Comparison of ENCODE assay signal across 8 cellular contexts in genomic region chr15:66865622-66866611, GRCh38.
DNase-seq lines count a peak whose midpoint lies in the region; ATAC-seq and TF ChIP-seq lines count a peak whose summit lies in the region.

No MANE protein-coding gene starts in this region.

- peak overlapping the region; percentile 51 for H3K27ac ChIP-seq in OCI-LY7 (ENCODE audit: low read depth, low read length, poor library complexity, severe bottlenecking)

- H3K9me2 ChIP-seq in OCI-LY7 (ENCODE audit: insufficient read depth, low read length) = no peaks in the 10 kb centered on the region

- in situ Hi-C loops in GM13977 (cut with MboI; ENCODE audit: low pct_unique_long_range_greater_than_20kb, low sequenced_read_pairs, unreplicated experiment) = no loop called here

- H2AFZ ChIP-seq in OCI-LY7 (ENCODE audit: low read length) = peak overlapping the region; percentile 5; the same call in 1 of the 2 replicates

- no TSS peak for BruUV-seq in OCI-LY7 (replicated peaks; lab: Mats Ljungman, UMichigan)

- no peaks in the 10 kb centered on the region for H3K27me3 ChIP-seq in BE2C

- H3K4me1 ChIP-seq in OCI-LY7 (ENCODE audit: insufficient read depth, low read length, poor library complexity, severe bottlenecking) (peaks cover 26% of the 10 kb centered on the region), BE2C (no peaks in the 10 kb centered on the region)

- TF ChIP-seq CTCF in GM13977 (IDR thresholded peaks at IDR 0.05; ENCODE audit: extremely low read depth, insufficient read depth, missing control alignments) = no peak
- TF ChIP-seq CTCF in OCI-LY7 (conservative IDR thresholded peaks at IDR 0.05; ENCODE audit: low read length) = no peak
- TF ChIP-seq CTCF in BE2C (IDR thresholded peaks at IDR 0.05; ENCODE audit: low read depth, low read length) = no peak

- H3K4me3 ChIP-seq in OCI-LY7 (ENCODE audit: low read depth, low read length, poor library complexity, severe bottlenecking) (peak overlapping the region; percentile 28), BE2C (ENCODE audit: low read depth, low read length) (no peak overlapping the region)

- no peaks in the 10 kb centered on the region for H3K9me3 ChIP-seq in OCI-LY7 (ENCODE audit: low read length)
- H3K9me3 ChIP-seq in BE2C = no peaks in the 10 kb centered on the region

- H3K4me2 ChIP-seq in OCI-LY7 (ENCODE audit: low read length) = peak overlapping the region; percentile 70

- no peaks in the 10 kb centered on the region for H4K20me1 ChIP-seq in OCI-LY7 (ENCODE audit: insufficient read depth, low read length)

- CTCF ChIA-PET in OCI-LY7 (lab: Charles Lee; ENCODE audit: unreplicated experiment) = no interaction called here
- CTCF ChIA-PET in HEK293T (lab: Yijun Ruan, JAX) = no interaction called here

- peak; percentile 58 for DNase-seq in GM13977 (ENCODE audit: low spot score)
- peak; percentile 93 for DNase-seq in OCI-LY7 (ENCODE audit: low spot score)
- DNase-seq in left lobe of liver (ENCODE audit: low spot score) = peak; percentile 48
- no peak for DNase-seq in HEK293T (ENCODE audit: extremely low spot score)
- no peak for DNase-seq in BE2C
- DNase-seq in KG1 (lab: John Stamatoyannopoulos, UW) = no peak
- no peak for DNase-seq in middle frontal gyrus (ENCODE audit: extremely low spot score, low spot score)

- intact Hi-C loops in OCI-LY7 (cut with micrococcal nuclease; ENCODE audit: unreplicated experiment) = loop anchor here (1.0 to 5.0 kb wide), 2 partner anchors 37 to 76 kb away; no protein-coding TSS in a partner anchor

- H3K36me3 ChIP-seq in OCI-LY7 (ENCODE audit: insufficient read depth, low read length) (no peaks in the 10 kb centered on the region), BE2C (no peaks in the 10 kb centered on the region)

- POLR2A ChIA-PET in OCI-LY7 (lab: Charles Lee) (interaction anchor here (0.6 to 0.7 kb wide), 3 partner anchors 60 to 256 kb away, joined by 3 to 6 read pairs (median 3); no protein-coding TSS in a partner anchor), HEK293T (lab: Yijun Ruan, JAX) (no interaction called here)

- ATAC-seq in HG02623 (IDR thresholded peaks at IDR 0.05; ENCODE audit: unreplicated experiment) = peak; percentile 80
- ATAC-seq in left lobe of liver = peak; percentile 41

- H3K79me2 ChIP-seq in OCI-LY7 (ENCODE audit: insufficient read depth, low read depth, low read length) = no peaks in the 10 kb centered on the region

TF ChIP-seq in HEK293T, 16 proteins besides CTCF, POLR2A, EP300 and RAD21:
- TF ChIP-seq ELF4 (IDR thresholded peaks at IDR 0.05) (no peak), CTBP1 (IDR thresholded peaks at IDR 0.05; ENCODE audit: borderline replicate concordance) (no peak), TARDBP (IDR thresholded peaks at IDR 0.05) (no peak), PKNOX1 (IDR thresholded peaks at IDR 0.05) (no peak), BHLHE40 (IDR thresholded peaks at IDR 0.05; ENCODE audit: borderline replicate concordance) (no peak), SUZ12 (IDR thresholded peaks at IDR 0.05) (no peak), LEF1 (IDR thresholded peaks at IDR 0.05; ENCODE audit: borderline replicate concordance) (no peak), HDGF (IDR thresholded peaks at IDR 0.05; ENCODE audit: borderline replicate concordance) (no peak), FOXK2 (IDR thresholded peaks at IDR 0.05) (no peak), ARNT (IDR thresholded peaks at IDR 0.05) (no peak), ZNF384 (IDR thresholded peaks at IDR 0.05) (no peak), SP1 (IDR thresholded peaks at IDR 0.05) (no peak), FOXM1 (IDR thresholded peaks at IDR 0.05; ENCODE audit: borderline replicate concordance) (no peak)
TF ChIP-seq in HEK293T: peak in this region for 0.

Comparison
In these comparisons a context has a peak if more than half of its experiments do, and no peak if none do; other contexts are left out.
1. DNase-seq: peak in GM13977 (single experiment), OCI-LY7 (single experiment) and left lobe of liver (single experiment); none in HEK293T (single experiment), BE2C (single experiment), KG1 (single experiment) and middle frontal gyrus (single experiment).